In genomic region chr4:8297691-8298485, GRCh38 we compare ENCODE assay signal across 24 cellular contexts. TPM values are rescaled to one million over a fixed set of nuclear protein-coding genes. Genes with fewer than 3 reads are reported as not detected.
A peak's percentile ranks its signal among the peaks of the same experiment; 100 is the strongest.
DNase-seq lines count a peak whose midpoint lies in the region; ATAC-seq and TF ChIP-seq lines count a peak whose summit lies in the region.
"Had no signal": no experiment of that assay in that cellular context is flagged by ENCODE, and none has a peak within 500 bp of the region (broad histone marks: within the 10 kb centered on the region; RNA-seq: fewer than 3 reads in every experiment).

No MANE protein-coding gene starts in this region.

- no peak overlapping the region for H3K27ac Mint-ChIP-seq in activated naive CD4-positive, alpha-beta T cell treated with anti-CD3 and anti-CD28 coated beads, Interleukin-2, amount 10 ng/mL, durations not matched to agents 7 days and 5 days
- H3K27ac Mint-ChIP-seq: activated CD4-positive, alpha-beta T cell treated with anti-CD3 and anti-CD28 coated beads, Interleukin-2, amount 10 ng/mL, durations not matched to agents 7 days and 5 days; HFFc6; nephron progenitor cell had no signal

- WGBS in gastroesophageal sphincter (ENCODE audit: low coverage in 1 of 2), 2 donors, result 51 to 54% methylated on average over 4 to 8 of the region's 20 CpGs
- 80 to 88% methylated on average over 20 of the region's 20 CpGs for WGBS in lung, 2 donors
- WGBS in prostate gland, result 72% methylated on average over 20 of the region's 20 CpGs

- peak; percentile 2 for DNase-seq in activated naive CD4-positive, alpha-beta T cell treated with anti-CD3 and anti-CD28 coated beads, Interleukin-2, amount 50 U/mL, for 16 hours
- DNase-seq in activated naive CD4-positive, alpha-beta T cell treated with anti-CD3 and anti-CD28 coated beads, Interleukin-2, amount 10 ng/mL, durations not matched to agents 7 days and 5 days, result no peak
- DNase-seq in lung (ENCODE audit: low spot score) (no peak), upper lobe of right lung (peak; percentile 57), prostate gland (ENCODE audit: low spot score) (no peak)
- DNase-seq in stimulated activated CD4-positive, alpha-beta T cell treated with anti-CD3 and anti-CD28 coated beads, Interleukin-12 subunit alpha, Interleukin-12 subunit beta, amount 100 ng/mL, for 4 hours, result no peak
- DNase-seq: activated CD4-positive, alpha-beta T cell treated with anti-CD3 and anti-CD28 coated beads, Interleukin-2, amount 10 ng/mL, durations not matched to agents 7 days and 5 days; activated CD8-positive, alpha-beta memory T cell treated with anti-CD3 and anti-CD28 coated beads, Interleukin-2, amount 50 U/mL, for 48 hours; activated gamma-delta T cell; amygdala; Calu3; EL; foreskin melanocyte; HFFc6; NCI-H1417; NCI-H524; nephron progenitor cell; SW 1271 had no signal

- TF ChIP-seq EP300 in gastroesophageal sphincter (IDR thresholded peaks at IDR 0.05), result no peak

- TF ChIP-seq CTCF in gastroesophageal sphincter (IDR thresholded peaks at IDR 0.05) (no peak), lung (IDR thresholded peaks at IDR 0.05; ENCODE audit: control extremely low read depth, extremely low read depth) (no peak), upper lobe of right lung (IDR thresholded peaks at IDR 0.05) (no peak), prostate gland (IDR thresholded peaks at IDR 0.05) (no peak)

- no peak overlapping the region for H3K4me3 Mint-ChIP-seq in activated naive CD4-positive, alpha-beta T cell treated with anti-CD3 and anti-CD28 coated beads, Interleukin-2, amount 10 ng/mL, durations not matched to agents 7 days and 5 days
- H3K4me3 Mint-ChIP-seq: activated CD4-positive, alpha-beta T cell treated with anti-CD3 and anti-CD28 coated beads, Interleukin-2, amount 10 ng/mL, durations not matched to agents 7 days and 5 days; HFFc6; nephron progenitor cell had no signal

- H3K36me3 Mint-ChIP-seq in activated naive CD4-positive, alpha-beta T cell treated with anti-CD3 and anti-CD28 coated beads, Interleukin-2, amount 10 ng/mL, durations not matched to agents 7 days and 5 days, result no peaks in the 10 kb centered on the region

- H3K27me3 Mint-ChIP-seq in activated naive CD4-positive, alpha-beta T cell treated with anti-CD3 and anti-CD28 coated beads, Interleukin-2, amount 10 ng/mL, durations not matched to agents 7 days and 5 days, result peaks cover 4% of the 10 kb centered on the region
- H3K27me3 Mint-ChIP-seq: activated CD4-positive, alpha-beta T cell treated with anti-CD3 and anti-CD28 coated beads, Interleukin-2, amount 10 ng/mL, durations not matched to agents 7 days and 5 days had no signal

- H3K27ac ChIP-seq in gastroesophageal sphincter (no peak overlapping the region), lung (ENCODE audit: low read depth in 1 of 2, low read length in 1 of 2) (no peak overlapping the region), upper lobe of right lung (no peak overlapping the region), prostate gland (no peak overlapping the region)
- H3K27ac ChIP-seq: cardiac muscle cell, dorsolateral prefrontal cortex had no signal

- H3K4me3 ChIP-seq in gastroesophageal sphincter, result no peak overlapping the region
- H3K4me3 ChIP-seq in lung, result no peak overlapping the region
- H3K4me3 ChIP-seq in upper lobe of right lung, result no peak overlapping the region
- H3K4me3 ChIP-seq in prostate gland, result no peak overlapping the region
- H3K4me3 ChIP-seq: A549, BLaER1, cardiac muscle cell, dorsolateral prefrontal cortex had no signal

- peaks cover 0 to 66% of the 10 kb centered on the region in 2 donors for H3K36me3 ChIP-seq in gastroesophageal sphincter
- H3K36me3 ChIP-seq in lung (ENCODE audit: control insufficient read depth in 2 of 2, insufficient read depth in 2 of 2, low read length in 2 of 2), result no peaks in the 10 kb centered on the region
- H3K36me3 ChIP-seq in upper lobe of right lung, result no peaks in the 10 kb centered on the region
- no peaks in the 10 kb centered on the region for H3K36me3 ChIP-seq in prostate gland
- H3K36me3 ChIP-seq: cardiac muscle cell had no signal

- ATAC-seq in gastroesophageal sphincter, result peak; percentile 23
- peak; percentile 34 for ATAC-seq in lung (ENCODE audit: insufficient read depth, low FRiP score)
- ATAC-seq in upper lobe of right lung, result no peak
- no peak for ATAC-seq in GM21825 (IDR thresholded peaks at IDR 0.05; ENCODE audit: unreplicated experiment)
- ATAC-seq: A549 had no signal

- TF ChIP-seq POLR2A in gastroesophageal sphincter (IDR thresholded peaks at IDR 0.05) (no peak), prostate gland (IDR thresholded peaks at IDR 0.05) (no peak)

- H3K9me3 ChIP-seq in gastroesophageal sphincter (no peaks in the 10 kb centered on the region), lung (ENCODE audit: control insufficient read depth in 2 of 2, insufficient read depth in 1 of 2, low read length in 1 of 2) (peaks cover 0 to 2% of the 10 kb centered on the region in 2 donors), upper lobe of right lung (no peaks in the 10 kb centered on the region), prostate gland (no peaks in the 10 kb centered on the region)
- H3K9me3 ChIP-seq: BLaER1 had no signal

- CTCF ChIA-PET in activated naive CD4-positive, alpha-beta T cell treated with anti-CD3 and anti-CD28 coated beads, Interleukin-2, amount 10 ng/mL, durations not matched to agents 7 days and 5 days (lab: Charles Lee), result no interaction called here

- no peaks in the 10 kb centered on the region for H3K4me1 Mint-ChIP-seq in activated naive CD4-positive, alpha-beta T cell treated with anti-CD3 and anti-CD28 coated beads, Interleukin-2, amount 10 ng/mL, durations not matched to agents 7 days and 5 days
- H3K4me1 Mint-ChIP-seq: activated CD4-positive, alpha-beta T cell treated with anti-CD3 and anti-CD28 coated beads, Interleukin-2, amount 10 ng/mL, durations not matched to agents 7 days and 5 days; nephron progenitor cell had no signal

- H3K9me3 Mint-ChIP-seq in activated naive CD4-positive, alpha-beta T cell treated with anti-CD3 and anti-CD28 coated beads, Interleukin-2, amount 10 ng/mL, durations not matched to agents 7 days and 5 days, result peaks cover 4% of the 10 kb centered on the region

- H3K4me1 ChIP-seq in gastroesophageal sphincter, result no peaks in the 10 kb centered on the region
- H3K4me1 ChIP-seq in lung (ENCODE audit: control insufficient read depth in 2 of 2, insufficient read depth in 2 of 2, low read length in 2 of 2), result no peaks in the 10 kb centered on the region
- no peaks in the 10 kb centered on the region for H3K4me1 ChIP-seq in upper lobe of right lung
- no peaks in the 10 kb centered on the region for H3K4me1 ChIP-seq in prostate gland (replicated peaks)
- H3K4me1 ChIP-seq: A549 had no signal

- H3K27me3 ChIP-seq in gastroesophageal sphincter (no peaks in the 10 kb centered on the region), lung (ENCODE audit: control insufficient read depth, insufficient read depth) (no peaks in the 10 kb centered on the region), upper lobe of right lung (no peaks in the 10 kb centered on the region), prostate gland (replicated peaks; ENCODE audit: insufficient read depth) (no peaks in the 10 kb centered on the region)
- H3K27me3 ChIP-seq: BLaER1, cardiac muscle cell, dorsolateral prefrontal cortex had no signal

- intact Hi-C loops in upper lobe of right lung (cut with DNase I), result no loop called here
- intact Hi-C loops in prostate gland (cut with DNase I), result no loop called here

RNA-seq across cellular contexts. Expression of gene HTRA3, which starts 28.3 kb away (rescaled TPM):
- total RNA-seq in gastroesophageal sphincter (10 to 100 TPM; 30.2 to 80.5 (median 59.9) TPM), lung (10 to 100 TPM; 16.9 to 18.6 TPM), upper lobe of right lung (25.0 TPM), prostate gland (10 to 100 TPM in 1 of 2 donors, 1 to 10 TPM in 1; 6.0 to 18.9 TPM)
- polyA plus RNA-seq in lung, result 10 to 100 TPM in 1 of 2 donors, 1 to 10 TPM in 1; 9.5 to 23.5 TPM
- total RNA-seq: activated CD4-positive, alpha-beta T cell treated with anti-CD3 and anti-CD28 coated beads, Interleukin-2, amount 10 ng/mL, durations not matched to agents 7 days and 5 days; Calu3 had no signal

Comparison
In these comparisons a context has a peak if more than half of its experiments do, and no peak if none do; other contexts are left out.
1. DNase-seq: peak in activated naive CD4-positive, alpha-beta T cell treated with anti-CD3 and anti-CD28 coated beads, Interleukin-2, amount 50 U/mL, for 16 hours (single experiment) and upper lobe of right lung (single experiment); none in activated naive CD4-positive, alpha-beta T cell treated with anti-CD3 and anti-CD28 coated beads, Interleukin-2, amount 10 ng/mL, durations not matched to agents 7 days and 5 days (single experiment), lung (single experiment), prostate gland (single experiment) and stimulated activated CD4-positive, alpha-beta T cell treated with anti-CD3 and anti-CD28 coated beads, Interleukin-12 subunit alpha, Interleukin-12 subunit beta, amount 100 ng/mL, for 4 hours (single experiment).
2. ATAC-seq: peak in gastroesophageal sphincter (single experiment) and lung (single experiment); none in upper lobe of right lung (single experiment) and GM21825 (single experiment).